Comparison of ENCODE assay signal across 1 cellular context in the genomic region with DNA sequence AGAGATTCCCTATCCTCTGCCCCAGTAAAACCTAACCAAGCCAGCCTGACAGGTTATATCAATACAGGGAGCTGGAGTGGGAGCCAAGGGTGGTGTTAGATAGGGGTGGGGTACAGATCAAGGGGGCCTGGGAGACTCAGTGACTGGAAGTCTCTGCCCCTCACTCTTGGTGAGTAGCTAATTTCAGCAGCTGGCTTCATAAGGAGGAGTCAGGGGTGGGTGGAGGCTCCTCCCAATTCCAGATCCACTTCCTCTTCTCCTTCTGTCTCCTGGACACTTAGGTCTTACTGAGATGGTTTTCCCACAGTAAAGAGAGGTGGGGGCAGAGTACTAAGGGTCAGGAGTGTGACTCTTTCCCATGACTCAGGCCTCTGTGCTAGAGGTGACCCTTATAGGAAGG.
TF ChIP-seq lines count a peak whose summit lies in the region.

No MANE protein-coding gene starts in this region.

TF ChIP-seq in K562, 482 proteins besides CTCF, POLR2A, EP300 and RAD21:
- TF ChIP-seq, protein P1, sequence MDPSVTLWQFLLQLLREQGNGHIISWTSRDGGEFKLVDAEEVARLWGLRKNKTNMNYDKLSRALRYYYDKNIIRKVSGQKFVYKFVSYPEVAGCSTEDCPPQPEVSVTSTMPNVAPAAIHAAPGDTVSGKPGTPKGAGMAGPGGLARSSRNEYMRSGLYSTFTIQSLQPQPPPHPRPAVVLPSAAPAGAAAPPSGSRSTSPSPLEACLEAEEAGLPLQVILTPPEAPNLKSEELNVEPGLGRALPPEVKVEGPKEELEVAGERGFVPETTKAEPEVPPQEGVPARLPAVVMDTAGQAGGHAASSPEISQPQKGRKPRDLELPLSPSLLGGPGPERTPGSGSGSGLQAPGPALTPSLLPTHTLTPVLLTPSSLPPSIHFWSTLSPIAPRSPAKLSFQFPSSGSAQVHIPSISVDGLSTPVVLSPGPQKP (CRISPR knock-in tag; IDR thresholded peaks at IDR 0.05) = no peak
- no peak for TF ChIP-seq NCOA4 (IDR thresholded peaks at IDR 0.05; ENCODE audit: partially characterized antibody)
- TF ChIP-seq, protein P2, sequence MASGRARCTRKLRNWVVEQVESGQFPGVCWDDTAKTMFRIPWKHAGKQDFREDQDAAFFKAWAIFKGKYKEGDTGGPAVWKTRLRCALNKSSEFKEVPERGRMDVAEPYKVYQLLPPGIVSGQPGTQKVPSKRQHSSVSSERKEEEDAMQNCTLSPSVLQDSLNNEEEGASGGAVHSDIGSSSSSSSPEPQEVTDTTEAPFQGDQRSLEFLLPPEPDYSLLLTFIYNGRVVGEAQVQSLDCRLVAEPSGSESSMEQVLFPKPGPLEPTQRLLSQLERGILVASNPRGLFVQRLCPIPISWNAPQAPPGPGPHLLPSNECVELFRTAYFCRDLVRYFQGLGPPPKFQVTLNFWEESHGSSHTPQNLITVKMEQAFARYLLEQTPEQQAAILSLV (tag; IDR thresholded peaks at IDR 0.05) = no peak
- no peak for TF ChIP-seq ZEB2 (IDR thresholded peaks at IDR 0.05)
- TF ChIP-seq ZNF445 (CRISPR knock-in tag; IDR thresholded peaks at IDR 0.05; ENCODE audit: low read depth) = no peak
- TF ChIP-seq ZNF41 (CRISPR knock-in tag; conservative IDR thresholded peaks at IDR 0.05) = no peak
- TF ChIP-seq HES1 (IDR thresholded peaks at IDR 0.05; ENCODE audit: low read depth) = no peak
- no peak for TF ChIP-seq ZBTB2 (IDR thresholded peaks at IDR 0.05)
- peak; percentile 96 for TF ChIP-seq SPI1 (IDR thresholded peaks at IDR 0.05; ENCODE audit: borderline replicate concordance, low read depth, low read length)
